Comparison of ENCODE assay signal across 7 cellular contexts in genomic region chr17:30234954-30235353, GRCh38. TPM values are rescaled to one million over a fixed set of nuclear protein-coding genes. Genes with fewer than 3 reads are reported as not detected.
A peak's percentile ranks its signal among the peaks of the same experiment; 100 is the strongest.
DNase-seq lines count a peak whose midpoint lies in the region; ATAC-seq, FAIRE-seq and TF ChIP-seq lines count a peak whose summit lies in the region.

No MANE protein-coding gene starts in this region.

- no peak overlapping the region for H3K4ac ChIP-seq in IMR-90 (ENCODE audit: low read depth, low read length)

- H3K18ac ChIP-seq in IMR-90 (ENCODE audit: low read depth, low read length), result no peak overlapping the region

- no peak overlapping the region for H3K9ac ChIP-seq in IMR-90 (ENCODE audit: low read depth, low read length)

- H2BK5ac ChIP-seq in IMR-90 (ENCODE audit: low read depth, low read length, poor library complexity, severe bottlenecking), result no peak overlapping the region

- no peak for TF ChIP-seq RAD21 in IMR-90 (IDR thresholded peaks at IDR 0.05; ENCODE audit: low read length)

- H3K56ac ChIP-seq in IMR-90 (ENCODE audit: extremely low read depth, insufficient read depth, low read length), result no peak overlapping the region

- no peak overlapping the region for H3K14ac ChIP-seq in IMR-90 (replicated peaks; ENCODE audit: low read depth, low read length)

- H3K4me3 ChIP-seq in IMR-90 (ENCODE audit: insufficient read depth, low read depth, low read length) (peak overlapping the region; percentile 48), epithelial cell of proximal tubule (ENCODE audit: low read depth, low read length) (peak overlapping the region; percentile 8), gastrocnemius medialis (peak overlapping the region; percentile 39 to 52 (median 43))

- FAIRE-seq in GM12891 (lab: Jason Lieb, UNC), result peak; percentile 93

- H2AFZ ChIP-seq in IMR-90 (replicated peaks; ENCODE audit: low read length, poor library complexity), result peak overlapping the region; percentile 85

- TF ChIP-seq POLR2A in GM12891 (IDR thresholded peaks at IDR 0.05; ENCODE audit: low read depth, low read length) (no peak), IMR-90 (IDR thresholded peaks at IDR 0.05; ENCODE audit: low read depth, low read length) (no peak), gastrocnemius medialis (IDR thresholded peaks at IDR 0.05) (no peak)

- ATAC-seq in IMR-90 (ENCODE audit: low read depth) (no peak), gastrocnemius medialis (no peak), HG03565 (IDR thresholded peaks at IDR 0.05; ENCODE audit: unreplicated experiment) (no peak)

- CTCF ChIA-PET in IMR-90 (lab: Yijun Ruan, JAX), result interaction anchor here (1.0 kb wide), 1 partner anchor 36 kb away, joined by 5 read pairs; no protein-coding TSS in a partner anchor

- in situ Hi-C loops in IMR-90 (cut with MboI; ENCODE audit: low sequenced_read_pairs) (no loop called here), gastrocnemius medialis (cut with MboI; ENCODE audit: low sequenced_read_pairs in 4 of 4) (no loop called here)

- H4K91ac ChIP-seq in IMR-90 (ENCODE audit: insufficient read depth, low read depth, low read length), result no peak overlapping the region

- H4K8ac ChIP-seq in IMR-90 (ENCODE audit: low read depth in 2 of 2, low read length in 2 of 2), result no peak overlapping the region

- dilution Hi-C loops in IMR-90 (cut with HindIII; ENCODE audit: low sequenced_read_pairs, unreplicated experiment), result no loop called here

- H3K36me3 ChIP-seq in IMR-90 (ENCODE audit: control insufficient read depth, insufficient read depth, low read length) (no peaks in the 10 kb centered on the region), gastrocnemius medialis (no peaks in the 10 kb centered on the region)

- H3K9me1 ChIP-seq in IMR-90 (ENCODE audit: insufficient read depth, low read length), result no peaks in the 10 kb centered on the region

- H2AK9ac ChIP-seq in IMR-90 (replicated peaks; ENCODE audit: low read depth, low read length, poor library complexity), result no peak overlapping the region

- DNase-seq in GM12891 (ENCODE audit: insufficient read length, low spot score), result peak; percentile 52
- DNase-seq in IMR-90, result no peak
- no peak for DNase-seq in epithelial cell of proximal tubule (ENCODE audit: low read depth)
- no peak for DNase-seq in gastrocnemius medialis
- no peak for DNase-seq in activated gamma-delta T cell treated with Interleukin-2 at 50 U/mL for 16 hours
- no peak for DNase-seq in NCI-H1694 (lab: John Stamatoyannopoulos, UW)

- no peak for TF ChIP-seq CTCF in IMR-90 (conservative IDR thresholded peaks at IDR 0.05; ENCODE audit: low read depth, low read length)
- TF ChIP-seq CTCF in epithelial cell of proximal tubule (conservative IDR thresholded peaks at IDR 0.05; ENCODE audit: low read depth, low read length), result no peak
- no peak for TF ChIP-seq CTCF in gastrocnemius medialis (IDR thresholded peaks at IDR 0.05 in 4 of 5, conservative IDR thresholded peaks at IDR 0.05 in 1 of 5)

- no peak overlapping the region for H2AK5ac ChIP-seq in IMR-90 (ENCODE audit: low read depth, low read length)

- no peak overlapping the region for H2BK120ac ChIP-seq in IMR-90 (ENCODE audit: low read depth, low read length)

- no peak overlapping the region for H4K5ac ChIP-seq in IMR-90 (ENCODE audit: low read depth, low read length)

- no peak overlapping the region for H2BK15ac ChIP-seq in IMR-90 (ENCODE audit: low read depth, low read length)

- 27% methylated on average over 4 of the region's 12 CpGs; no CpG with 5 or more reads in 1 of the 2 experiments for WGBS in IMR-90 (ENCODE audit: extremely low coverage in 2 of 2, insufficient read length in 1 of 2), 2 experiments

- BruUV-seq in IMR-90 (replicated peaks; lab: Mats Ljungman, UMichigan), result no TSS peak

- H3K27ac ChIP-seq in IMR-90 (ENCODE audit: insufficient read depth, low read length) (no peak overlapping the region), gastrocnemius medialis (no peak overlapping the region)

- H3K4me1 ChIP-seq in IMR-90 (ENCODE audit: control insufficient read depth, insufficient read depth, low read length) (peaks cover 5% of the 10 kb centered on the region; the same call in 1 of the 2 replicates), gastrocnemius medialis (peaks cover 14% of the 10 kb centered on the region in 2 donors)

- H3K9me3 ChIP-seq in IMR-90 (ENCODE audit: control insufficient read depth, insufficient read depth, low read length), result no peaks in the 10 kb centered on the region; the same call in 1 of the 2 replicates
- H3K9me3 ChIP-seq in gastrocnemius medialis, result no peaks in the 10 kb centered on the region

- H3K4me2 ChIP-seq in IMR-90 (ENCODE audit: low read depth, low read length), result peak overlapping the region; percentile 77

- POLR2A ChIA-PET in IMR-90 (lab: Charles Lee; ENCODE audit: unreplicated experiment), result interaction anchor here (0.6 kb wide), 1 partner anchor 640 kb away, joined by 3 read pairs; no protein-coding TSS in a partner anchor

- H3K79me1 ChIP-seq in IMR-90 (ENCODE audit: low read depth in 1 of 2, low read length in 2 of 2), result no peaks in the 10 kb centered on the region

- no peaks in the 10 kb centered on the region for H4K20me1 ChIP-seq in IMR-90 (ENCODE audit: insufficient read depth, low read length)

- peak overlapping the region; percentile 31 for H3K23ac ChIP-seq in IMR-90 (ENCODE audit: low read depth, low read length)

- peaks cover 79% of the 10 kb centered on the region for H3K27me3 ChIP-seq in IMR-90 (ENCODE audit: control insufficient read depth, insufficient read depth, low read length)
- H3K27me3 ChIP-seq in gastrocnemius medialis, result peaks cover 43 to 58% (median 47%) of the 10 kb centered on the region in 3 donors

- intact Hi-C loops in IMR-90 (cut with micrococcal nuclease) (no loop called here), gastrocnemius medialis (cut with DNase I; ENCODE audit: low total_unique reads) (loop anchor here (10.0 kb wide), 1 partner anchor 130 kb away; no protein-coding TSS in a partner anchor)

- no peak overlapping the region for H2BK20ac ChIP-seq in IMR-90 (ENCODE audit: low read depth, low read length)

TF ChIP-seq in GM12891, 5 proteins besides CTCF, POLR2A, EP300 and RAD21:
- TF ChIP-seq PAX5 (IDR thresholded peaks at IDR 0.05; ENCODE audit: insufficient read depth, low read length, severe bottlenecking), result no peak
- peak; percentile 18; the same call in 1 of the 2 replicates for TF ChIP-seq POU2F2 (IDR thresholded peaks at IDR 0.05; ENCODE audit: low read depth, low read length)
TF ChIP-seq in GM12891: peak in this region for 1.

TF ChIP-seq in IMR-90, 13 proteins besides CTCF, POLR2A, EP300 and RAD21:
- TF ChIP-seq MXI1 (IDR thresholded peaks at IDR 0.05; ENCODE audit: borderline replicate concordance, low read depth, low read length) (no peak), FOS (IDR thresholded peaks at IDR 0.05; ENCODE audit: low read depth, low read length) (no peak), RFX5 (IDR thresholded peaks at IDR 0.05; ENCODE audit: low read depth, low read length) (no peak), BHLHE40 (IDR thresholded peaks at IDR 0.05; ENCODE audit: low read depth, low read length) (no peak), CEBPB (IDR thresholded peaks at IDR 0.05; ENCODE audit: low read depth, low read length) (no peak), RCOR1 (IDR thresholded peaks at IDR 0.05; ENCODE audit: insufficient replicate concordance, low read length) (no peak), ELK1 (IDR thresholded peaks at IDR 0.05; ENCODE audit: borderline replicate concordance, low read depth, low read length) (no peak), MAZ (IDR thresholded peaks at IDR 0.05; ENCODE audit: borderline replicate concordance, low read depth, low read length) (no peak), NFE2L2 (IDR thresholded peaks at IDR 0.05; ENCODE audit: low read depth, low read length) (no peak), SMC3 (IDR thresholded peaks at IDR 0.05; ENCODE audit: low read depth, low read length) (no peak), CHD1 (IDR thresholded peaks at IDR 0.05; ENCODE audit: low read depth, low read length) (no peak), MAFK (IDR thresholded peaks at IDR 0.05; ENCODE audit: low read depth, low read length) (no peak)
- TF ChIP-seq, protein P1, sequence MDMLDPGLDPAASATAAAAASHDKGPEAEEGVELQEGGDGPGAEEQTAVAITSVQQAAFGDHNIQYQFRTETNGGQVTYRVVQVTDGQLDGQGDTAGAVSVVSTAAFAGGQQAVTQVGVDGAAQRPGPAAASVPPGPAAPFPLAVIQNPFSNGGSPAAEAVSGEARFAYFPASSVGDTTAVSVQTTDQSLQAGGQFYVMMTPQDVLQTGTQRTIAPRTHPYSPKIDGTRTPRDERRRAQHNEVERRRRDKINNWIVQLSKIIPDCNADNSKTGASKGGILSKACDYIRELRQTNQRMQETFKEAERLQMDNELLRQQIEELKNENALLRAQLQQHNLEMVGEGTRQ (IDR thresholded peaks at IDR 0.05; ENCODE audit: low read depth, low read length), result no peak

RNA-seq across cellular contexts. Expression of gene SLC6A4, which starts 0.5 kb away (rescaled TPM):
- polyA plus RNA-seq in GM12891 (2012; ENCODE audit: low read depth, missing spikeins), result 2.1 TPM
- total RNA-seq in IMR-90 (2012; rRNA removed), result under 0.01 TPM in 1 of 2 replicates, not detected in the other
- polyA plus RNA-seq in IMR-90 (2012; rRNA removed), result not detected in 2 replicates
- not detected in 2 replicates for polyA plus RNA-seq in IMR-90 (2012; cell fraction: cytosol; rRNA removed)
- 0.03 TPM in 2 replicates for polyA plus RNA-seq in IMR-90 (2012; cell fraction: nucleus; rRNA removed; ENCODE audit: low replicate concordance)
- not detected in 2 replicates for total RNA-seq in epithelial cell of proximal tubule
- total RNA-seq in gastrocnemius medialis, result under 1 TPM in 2 of 4 donors, not detected in 2; 0.35 to 0.46 TPM

RNA-seq across cellular contexts. Expression of gene BLMH, which starts 56.8 kb away (rescaled TPM):
- polyA plus RNA-seq in GM12891 (2012; ENCODE audit: low read depth, missing spikeins), result 32.9 TPM
- total RNA-seq in IMR-90 (2012; rRNA removed), result 20.8 and 27.2 TPM in 2 replicates
- polyA plus RNA-seq in IMR-90 (2012; rRNA removed), result 11.8 and 17.3 TPM in 2 replicates
- 7.4 and 10.0 TPM in 2 replicates for polyA plus RNA-seq in IMR-90 (2012; cell fraction: cytosol; rRNA removed)
- polyA plus RNA-seq in IMR-90 (2012; cell fraction: nucleus; rRNA removed; ENCODE audit: low replicate concordance), result 14.0 and 14.3 TPM in 2 replicates
- 16.8 and 24.7 TPM in 2 replicates for total RNA-seq in epithelial cell of proximal tubule
- total RNA-seq in gastrocnemius medialis, result 10 to 100 TPM in 3 of 4 donors, 1 to 10 TPM in 1; 7.4 to 17.7 (median 16.7) TPM
